Comparison of ENCODE assay signal across 8 cellular contexts in genomic region chr9:129640086-129640870, GRCh38. TPM values are rescaled to one million over a fixed set of nuclear protein-coding genes. Genes with fewer than 3 reads are reported as not detected.
A peak's percentile ranks its signal among the peaks of the same experiment; 100 is the strongest.
DNase-seq lines count a peak whose midpoint lies in the region; ATAC-seq, FAIRE-seq and TF ChIP-seq lines count a peak whose summit lies in the region.

No MANE protein-coding gene starts in this region.

- no peak for ATAC-seq in right cardiac atrium
- ATAC-seq in left ventricle myocardium superior, result no peak
- ATAC-seq in stimulated activated naive CD8-positive, alpha-beta T cell treated with anti-CD3 and anti-CD28 coated beads, Interleukin-15, amount 100 ng/mL, for 72 hours, result no peak
- ATAC-seq in HG03139 (IDR thresholded peaks at IDR 0.05; ENCODE audit: unreplicated experiment), result no peak

- 68% methylated on average over 25 of the region's 25 CpGs for WGBS in right cardiac atrium

- no peaks in the 10 kb centered on the region for H3K9me3 Mint-ChIP-seq in stimulated activated naive CD8-positive, alpha-beta T cell treated with anti-CD3 and anti-CD28 coated beads, Interleukin-15, amount 100 ng/mL, for 72 hours

- no peaks in the 10 kb centered on the region for H3K9me2 ChIP-seq in SU-DHL-6 (replicated peaks; ENCODE audit: insufficient read depth, low read length)

- H3K4me3 ChIP-seq in right cardiac atrium (ENCODE audit: low read length), result no peak overlapping the region
- peak overlapping the region; percentile 98 for H3K4me3 ChIP-seq in SU-DHL-6 (ENCODE audit: insufficient read depth, low read length, poor library complexity, severe bottlenecking)
- H3K4me3 ChIP-seq in fibroblast of villous mesenchyme (ENCODE audit: low read depth, low read length), result peak overlapping the region; percentile 96

- H4K20me1 ChIP-seq in SU-DHL-6 (ENCODE audit: low read depth, low read length), result no peaks in the 10 kb centered on the region

- H3K79me2 ChIP-seq in SU-DHL-6 (ENCODE audit: insufficient read depth, low read length), result peaks cover 26% of the 10 kb centered on the region

- H3K4me2 ChIP-seq in SU-DHL-6 (ENCODE audit: low read depth, low read length, poor library complexity, severe bottlenecking), result peak overlapping the region; percentile 77

- no peaks in the 10 kb centered on the region for H3K27me3 Mint-ChIP-seq in stimulated activated naive CD8-positive, alpha-beta T cell treated with anti-CD3 and anti-CD28 coated beads, Interleukin-15, amount 100 ng/mL, for 72 hours

- intact Hi-C loops in right cardiac atrium (cut with DNase I), result loop anchor here (5.0 to 10.0 kb wide), 2 partner anchors 142 to 145 kb away; no protein-coding TSS in a partner anchor
- intact Hi-C loops in left ventricle myocardium superior (cut with micrococcal nuclease), result no loop called here

- no peak overlapping the region for H2AFZ ChIP-seq in SU-DHL-6 (ENCODE audit: low read depth, low read length, severe bottlenecking)

- no peaks in the 10 kb centered on the region for H3K27me3 ChIP-seq in right cardiac atrium (ENCODE audit: control insufficient read depth, insufficient read depth)
- H3K27me3 ChIP-seq in SU-DHL-6 (ENCODE audit: low read length), result no peaks in the 10 kb centered on the region

- H3K4me1 ChIP-seq in right cardiac atrium (ENCODE audit: control insufficient read depth, insufficient read depth, low read length), result peaks cover 6% of the 10 kb centered on the region

- H3K4me1 Mint-ChIP-seq in stimulated activated naive CD8-positive, alpha-beta T cell treated with anti-CD3 and anti-CD28 coated beads, Interleukin-15, amount 100 ng/mL, for 72 hours, result peaks cover 43% of the 10 kb centered on the region

- no peaks in the 10 kb centered on the region for H3K9me3 ChIP-seq in right cardiac atrium (ENCODE audit: control insufficient read depth, low read length)
- no peaks in the 10 kb centered on the region for H3K9me3 ChIP-seq in SU-DHL-6 (ENCODE audit: insufficient read depth, low read length)

- no peaks in the 10 kb centered on the region for H3F3A ChIP-seq in SU-DHL-6 (ENCODE audit: insufficient read depth)

- TF ChIP-seq CTCF in SU-DHL-6 (IDR thresholded peaks at IDR 0.05; ENCODE audit: insufficient read depth, low read length, poor library complexity, severe bottlenecking) (no peak), fibroblast of villous mesenchyme (IDR thresholded peaks at IDR 0.05; ENCODE audit: insufficient read depth, low read depth, low read length) (no peak)

- DNase-seq in right cardiac atrium, result peak in 2 of 3 donors; percentile 56 to 70
- DNase-seq in left ventricle myocardium superior, result no peak
- DNase-seq in fibroblast of villous mesenchyme (ENCODE audit: low read depth), result peak; percentile 34
- no peak for DNase-seq in stimulated activated naive CD8-positive, alpha-beta T cell treated with anti-CD3 and anti-CD28 coated beads, Interleukin-15, amount 100 ng/mL, for 72 hours
- DNase-seq in HTR-8/SVneo (ENCODE audit: insufficient read length, low spot score), result no peak
- no peak for DNase-seq in effector CD8-positive, alpha-beta T cell (lab: John Stamatoyannopoulos, UW)

- H3K36me3 ChIP-seq in SU-DHL-6 (ENCODE audit: low read length), result no peaks in the 10 kb centered on the region

- H3K27ac ChIP-seq in right cardiac atrium (ENCODE audit: low read length), result no peak overlapping the region
- no peak overlapping the region for H3K27ac ChIP-seq in SU-DHL-6 (ENCODE audit: low read depth, low read length)

- peak overlapping the region; percentile 96; the same call in 1 of the 2 replicates for H3K9ac ChIP-seq in SU-DHL-6 (ENCODE audit: low read length)

- peak overlapping the region; percentile 34 to 87 for H3K27ac Mint-ChIP-seq in stimulated activated naive CD8-positive, alpha-beta T cell treated with anti-CD3 and anti-CD28 coated beads, Interleukin-15, amount 100 ng/mL, for 72 hours

- FAIRE-seq in HTR-8/SVneo (lab: Jason Lieb, UNC), result no peak

- peak overlapping the region; percentile 89 to 91 for H3K4me3 Mint-ChIP-seq in stimulated activated naive CD8-positive, alpha-beta T cell treated with anti-CD3 and anti-CD28 coated beads, Interleukin-15, amount 100 ng/mL, for 72 hours

RNA-seq across cellular contexts. Expression of gene ASB6, which starts 1.7 kb away (rescaled TPM):
- total RNA-seq in right cardiac atrium (10 to 100 TPM in 3 of 4 donors, 1 to 10 TPM in 1; 9.1 to 10.7 (median 10.2) TPM), left ventricle myocardium superior (9.7 TPM), fibroblast of villous mesenchyme (16.8 and 20.3 TPM in 2 replicates)
- polyA plus RNA-seq in right cardiac atrium, result 9.8 TPM

RNA-seq across cellular contexts. Expression of gene NTMT1, which starts 14.3 kb away (rescaled TPM):
- 10 to 100 TPM; 45.0 to 55.2 (median 48.6) TPM for total RNA-seq in right cardiac atrium
- 78.1 TPM for polyA plus RNA-seq in right cardiac atrium
- total RNA-seq in left ventricle myocardium superior, result 66.5 TPM
- total RNA-seq in fibroblast of villous mesenchyme, result 34.8 and 36.3 TPM in 2 replicates

RNA-seq across cellular contexts. Expression of gene C9orf50, which starts 19.4 kb away (rescaled TPM):
- under 1 TPM in 1 of 4 donors, not detected in 3; 0.20 TPM for total RNA-seq in right cardiac atrium
- not detected for polyA plus RNA-seq in right cardiac atrium
- total RNA-seq in left ventricle myocardium superior, result not detected
- total RNA-seq in fibroblast of villous mesenchyme, result 0.32 TPM in 1 of 2 replicates, not detected in the other

RNA-seq across cellular contexts. Expression of gene PRRX2, which starts 25.2 kb away (rescaled TPM):
- 1 to 10 TPM; 1.8 to 5.7 (median 3.7) TPM for total RNA-seq in right cardiac atrium
- polyA plus RNA-seq in right cardiac atrium, result 2.6 TPM
- 0.20 TPM for total RNA-seq in left ventricle myocardium superior
- total RNA-seq in fibroblast of villous mesenchyme, result under 0.01 and 1.6 TPM in 2 replicates

Comparison
In these comparisons a context has a peak if more than half of its experiments do, and no peak if none do; other contexts are left out.
1. DNase-seq: peak in right cardiac atrium (2 of 3) and fibroblast of villous mesenchyme (single experiment); none in left ventricle myocardium superior (single experiment), stimulated activated naive CD8-positive, alpha-beta T cell treated with anti-CD3 and anti-CD28 coated beads, Interleukin-15, amount 100 ng/mL, for 72 hours (0 of 2), HTR-8/SVneo (single experiment) and effector CD8-positive, alpha-beta T cell (single experiment).